ENCODE assay signal across 14 cellular contexts in the genomic region with DNA sequence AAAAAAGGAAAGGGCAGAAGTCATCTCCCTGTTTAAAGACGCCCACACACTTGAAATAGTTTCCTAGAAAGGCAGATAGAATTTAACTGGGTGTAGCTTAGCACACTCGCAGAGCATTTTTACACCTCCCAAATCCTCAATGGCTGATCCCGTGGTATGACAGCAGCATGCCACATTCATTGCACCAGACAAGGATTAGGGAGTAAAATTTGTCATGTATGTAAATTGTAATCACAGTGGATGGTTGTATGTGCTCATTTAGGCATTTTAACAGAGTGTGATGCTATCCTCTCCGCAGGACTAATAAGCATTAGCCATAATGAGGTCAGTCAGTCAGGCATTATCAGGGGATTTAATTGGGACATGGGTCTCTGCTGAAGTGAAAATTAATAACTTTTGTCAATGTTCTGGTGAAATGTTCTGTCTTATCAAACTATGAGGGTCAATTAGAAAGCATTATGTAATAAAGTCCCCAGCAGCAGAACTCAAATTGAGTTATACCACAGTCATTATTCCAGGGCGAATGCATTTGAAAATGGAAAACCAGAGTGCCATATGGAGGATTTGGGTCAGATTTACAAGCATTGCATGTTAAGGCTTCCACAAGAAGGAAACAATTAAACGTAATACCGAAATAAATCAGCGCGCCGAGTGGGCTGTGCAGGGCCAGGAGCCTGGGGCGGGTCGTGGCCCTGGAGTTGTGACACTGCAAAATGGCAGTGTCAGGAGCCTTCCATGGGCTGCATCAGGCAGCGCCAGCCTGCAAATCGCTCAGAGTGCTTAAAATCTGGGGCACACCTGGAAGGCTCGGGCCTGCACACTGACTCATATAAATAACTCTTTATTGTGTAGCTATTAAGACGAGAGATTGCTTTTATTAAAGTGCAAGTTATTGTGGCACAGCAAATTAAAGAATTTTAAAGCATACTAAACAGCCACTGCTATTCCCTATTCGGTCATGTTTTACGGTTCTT.
A peak's percentile ranks its signal among the peaks of the same experiment; 100 is the strongest.
DNase-seq lines count a peak whose midpoint lies in the region; ATAC-seq, FAIRE-seq and TF ChIP-seq lines count a peak whose summit lies in the region.
"Had no signal": no experiment of that assay in that cellular context is flagged by ENCODE, and none has a peak within 500 bp of the region (broad histone marks: within the 10 kb centered on the region; RNA-seq: fewer than 3 reads in every experiment).

No MANE protein-coding gene starts in this region.

- H3K9ac ChIP-seq in KMS-11 (no peak overlapping the region), endocrine pancreas (ENCODE audit: control insufficient read depth, insufficient read depth, low read length) (no peak overlapping the region)

- peak overlapping the region; percentile 72 for H2AFZ ChIP-seq in KMS-11 (ENCODE audit: low read depth)

- H3K4me3 Mint-ChIP-seq in osteocyte (ENCODE audit: unreplicated experiment) = peak overlapping the region; percentile 74
- H3K4me3 Mint-ChIP-seq in naive thymus-derived CD8-positive, alpha-beta T cell = peak overlapping the region in 2 of 10 donors; percentile 76 to 80
- H3K4me3 Mint-ChIP-seq: stimulated activated naive CD8-positive, alpha-beta T cell treated with anti-CD3 and anti-CD28 coated beads, Interleukin-15, Interleukin-2, amounts not matched to agents 100 ng/mL and 50 ng/mL, for 24 hours had no signal

- TF ChIP-seq POLR2A in A549 (IDR thresholded peaks at IDR 0.05; ENCODE audit: low read length) = no peak

- no peak for FAIRE-seq in A549 (lab: Jason Lieb, UNC)

- WGBS in A549 (ENCODE audit: missing lambda C conversion rate) = 91% methylated on average over 18 of the region's 18 CpGs

- H3K27me3 Mint-ChIP-seq in osteocyte (ENCODE audit: unreplicated experiment) = no peaks in the 10 kb centered on the region
- peaks cover 0 to 21% (median 3%) of the 10 kb centered on the region in 5 donors for H3K27me3 Mint-ChIP-seq in naive thymus-derived CD8-positive, alpha-beta T cell

- H3K27me3 ChIP-seq in KMS-11 (ENCODE audit: insufficient read depth, low read depth) (no peaks in the 10 kb centered on the region), endocrine pancreas (ENCODE audit: control insufficient read depth, insufficient read depth, low read length) (no peaks in the 10 kb centered on the region)

- TF ChIP-seq EP300 in A549 (IDR thresholded peaks at IDR 0.05) = no peak

- peaks cover 14% of the 10 kb centered on the region for H3K4me1 ChIP-seq in A549
- H3K4me1 ChIP-seq in KMS-11 (ENCODE audit: low read depth, poor library complexity, severe bottlenecking) = peaks cover 33% of the 10 kb centered on the region
- no peaks in the 10 kb centered on the region for H3K4me1 ChIP-seq in endocrine pancreas (ENCODE audit: control insufficient read depth, insufficient read depth, low read length)

- no peaks in the 10 kb centered on the region for H3K79me2 ChIP-seq in KMS-11 (ENCODE audit: insufficient read depth, low read depth)

- H3K4me2 ChIP-seq in A549 = peak overlapping the region; percentile 84
- peak overlapping the region; percentile 84 for H3K4me2 ChIP-seq in KMS-11

- DNase-seq in A549 (ENCODE audit: low read depth in 1 of 2, low spot score in 1 of 2) (no peak), osteocyte (ENCODE audit: extremely low spot score, unreplicated experiment) (no peak)
- DNase-seq in stimulated activated naive CD8-positive, alpha-beta T cell treated with anti-CD3 and anti-CD28 coated beads, Interleukin-15, Interleukin-2, amounts not matched to agents 100 U/mL and 50 U/mL, for 24 hours = no peak
- no peak for DNase-seq in naive thymus-derived CD8-positive, alpha-beta T cell
- DNase-seq: activated CD8-positive, alpha-beta memory T cell treated with anti-CD3 and anti-CD28 coated beads, Interleukin-2, amount 50 U/mL, for 4 hours; AML-193; amygdala; GF-D8; NCI-H2081 treated with DMSO at 0.1 percent for 48 hours had no signal

- peaks cover 34% of the 10 kb centered on the region for H3K4me1 Mint-ChIP-seq in osteocyte (ENCODE audit: unreplicated experiment)
- peaks cover 5 to 9% (median 7%) of the 10 kb centered on the region in 4 donors for H3K4me1 Mint-ChIP-seq in naive thymus-derived CD8-positive, alpha-beta T cell

- no peak for TF ChIP-seq RAD21 in A549 (conservative IDR thresholded peaks at IDR 0.05 in 1 of 2, IDR thresholded peaks at IDR 0.05 in 1 of 2)

- no peaks in the 10 kb centered on the region for H3K9me3 Mint-ChIP-seq in osteocyte (ENCODE audit: unreplicated experiment)
- peaks cover 0 to 2% (median 0%) of the 10 kb centered on the region in 9 donors for H3K9me3 Mint-ChIP-seq in naive thymus-derived CD8-positive, alpha-beta T cell
- H3K9me3 Mint-ChIP-seq: stimulated activated naive CD8-positive, alpha-beta T cell treated with anti-CD3 and anti-CD28 coated beads, Interleukin-15, Interleukin-2, amounts not matched to agents 100 ng/mL and 50 ng/mL, for 24 hours had no signal

- H3K36me3 ChIP-seq in KMS-11 (ENCODE audit: insufficient read depth) (no peaks in the 10 kb centered on the region), endocrine pancreas (ENCODE audit: control insufficient read depth, insufficient read depth, low read length) (no peaks in the 10 kb centered on the region)

- H3K27ac Mint-ChIP-seq in osteocyte (ENCODE audit: unreplicated experiment) = peak overlapping the region; percentile 95
- peak overlapping the region in 3 of 10 donors; percentile 35 to 65 (median 61) for H3K27ac Mint-ChIP-seq in naive thymus-derived CD8-positive, alpha-beta T cell
- H3K27ac Mint-ChIP-seq: stimulated activated naive CD8-positive, alpha-beta T cell treated with anti-CD3 and anti-CD28 coated beads, Interleukin-15, Interleukin-2, amounts not matched to agents 100 ng/mL and 50 ng/mL, for 24 hours had no signal

- H3K27ac ChIP-seq in A549 (peak overlapping the region; percentile 57 to 80; a peak in 5 of 6 replicates), KMS-11 (peak overlapping the region; percentile 49; the same call in 1 of the 2 replicates)

- no peaks in the 10 kb centered on the region for H4K20me1 ChIP-seq in KMS-11 (ENCODE audit: insufficient read depth)

- H3K36me3 Mint-ChIP-seq in osteocyte (ENCODE audit: unreplicated experiment) = peaks cover 3% of the 10 kb centered on the region
- no peaks in the 10 kb centered on the region for H3K36me3 Mint-ChIP-seq in naive thymus-derived CD8-positive, alpha-beta T cell

- TF ChIP-seq CTCF in A549 (IDR thresholded peaks at IDR 0.05) (no peak), KMS-11 (conservative IDR thresholded peaks at IDR 0.05; ENCODE audit: low read depth, low read length) (no peak), osteocyte (IDR thresholded peaks at IDR 0.05) (no peak)

- H3K4me3 ChIP-seq in A549 (no peak overlapping the region), KMS-11 (IDR thresholded peaks at IDR 0.05; ENCODE audit: insufficient read depth, low read depth, low read length) (no peak overlapping the region), endocrine pancreas (ENCODE audit: control insufficient read depth, insufficient read depth, low read length) (peak overlapping the region; percentile 92)

- H3K9me3 ChIP-seq in A549 (no peaks in the 10 kb centered on the region), endocrine pancreas (ENCODE audit: control insufficient read depth, low read length) (no peaks in the 10 kb centered on the region)

- ATAC-seq in A549 (no peak; a peak in 1 of 6 replicates), HG02852 (IDR thresholded peaks at IDR 0.05; ENCODE audit: unreplicated experiment) (no peak), GM21717 (IDR thresholded peaks at IDR 0.05; ENCODE audit: unreplicated experiment) (no peak)
- ATAC-seq in stimulated activated naive CD8-positive, alpha-beta T cell treated with anti-CD3 and anti-CD28 coated beads, Interleukin-15, Interleukin-2, amounts not matched to agents 100 U/mL and 50 U/mL, for 24 hours = no peak
- ATAC-seq in naive thymus-derived CD8-positive, alpha-beta T cell = no peak

- POLR2A ChIA-PET in A549 (lab: Yijun Ruan, JAX) = no interaction called here
- POLR2A ChIA-PET in naive thymus-derived CD8-positive, alpha-beta T cell (lab: Charles Lee) = no interaction called here

- CTCF ChIA-PET in A549 (lab: Yijun Ruan, JAX) = interaction anchor here (1.0 to 2.7 kb wide), 4 partner anchors 10 to 247 kb away, joined by 3 to 17 read pairs (median 4); no protein-coding TSS in a partner anchor

TF ChIP-seq in A549, 52 proteins besides CTCF, POLR2A, EP300 and RAD21:
- TF ChIP-seq MAX (IDR thresholded peaks at IDR 0.05) = no peak
- TF ChIP-seq KDM5A (IDR thresholded peaks at IDR 0.05) = no peak
- no peak for TF ChIP-seq CEBPB (IDR thresholded peaks at IDR 0.05)
- TF ChIP-seq GATA3 (IDR thresholded peaks at IDR 0.05; ENCODE audit: borderline replicate concordance) = no peak
- TF ChIP-seq MAZ (IDR thresholded peaks at IDR 0.05; ENCODE audit: borderline replicate concordance, low read depth, low read length) = no peak
- TF ChIP-seq CHD4 (IDR thresholded peaks at IDR 0.05; ENCODE audit: borderline replicate concordance) = no peak
- TF ChIP-seq EHF (CRISPR knock-in tag; IDR thresholded peaks at IDR 0.05) = no peak
- no peak for TF ChIP-seq HDAC2 (IDR thresholded peaks at IDR 0.05)
- no peak for TF ChIP-seq SREBF2 (IDR thresholded peaks at IDR 0.05)
- TF ChIP-seq TFCP2L1 (CRISPR knock-in tag; IDR thresholded peaks at IDR 0.05) = no peak
- TF ChIP-seq CHD2 (IDR thresholded peaks at IDR 0.05; ENCODE audit: low read length, partially characterized antibody) = no peak
- TF ChIP-seq ZSCAN20 (CRISPR knock-in tag; IDR thresholded peaks at IDR 0.05) = no peak
- TF ChIP-seq FOSB (CRISPR knock-in tag; IDR thresholded peaks at IDR 0.05) = no peak
- TF ChIP-seq POLR2AphosphoS2 (conservative IDR thresholded peaks at IDR 0.05; ENCODE audit: low read length) = no peak
- no peak for TF ChIP-seq USF2 (IDR thresholded peaks at IDR 0.05)
- no peak for TF ChIP-seq RNF2 (IDR thresholded peaks at IDR 0.05; ENCODE audit: borderline replicate concordance, low read depth)
- TF ChIP-seq FOXS1 (CRISPR knock-in tag; IDR thresholded peaks at IDR 0.05) = no peak
- TF ChIP-seq ZFP36 (IDR thresholded peaks at IDR 0.05; ENCODE audit: borderline replicate concordance, partially characterized antibody) = no peak
- no peak for TF ChIP-seq ZC3H11A (IDR thresholded peaks at IDR 0.05)
- no peak for TF ChIP-seq RCOR1 (IDR thresholded peaks at IDR 0.05; ENCODE audit: low read depth, low read length)
